Comparison of ENCODE assay signal across 1 cellular context in the genomic region with DNA sequence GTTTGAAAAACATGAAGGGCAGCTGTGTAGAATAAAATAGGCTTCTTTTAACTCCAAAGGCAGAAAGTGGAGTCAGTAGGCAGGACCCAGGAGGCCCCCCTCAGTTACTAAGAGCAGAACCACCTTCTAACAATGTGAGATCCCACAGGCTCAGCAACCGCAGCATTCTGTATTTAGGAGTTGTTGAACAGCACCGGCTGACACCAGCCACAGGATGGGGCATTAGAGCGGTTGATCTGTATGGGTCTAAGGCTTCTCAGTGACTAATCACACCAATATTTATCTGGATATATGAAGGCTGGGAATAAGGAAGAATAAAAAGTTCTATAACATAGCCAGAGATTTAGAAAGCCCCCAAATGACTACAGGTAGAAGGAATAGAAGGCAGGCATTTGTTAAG.
TF ChIP-seq lines count a peak whose summit lies in the region.

No MANE protein-coding gene starts in this region.

TF ChIP-seq in HepG2, 621 proteins besides CTCF, POLR2A, EP300 and RAD21:
- TF ChIP-seq ZNF879 (CRISPR knock-in tag; IDR thresholded peaks at IDR 0.05) (no peak), ZC3H4 (CRISPR knock-in tag; IDR thresholded peaks at IDR 0.05; ENCODE audit: borderline replicate concordance) (no peak)
- TF ChIP-seq, protein P1, sequence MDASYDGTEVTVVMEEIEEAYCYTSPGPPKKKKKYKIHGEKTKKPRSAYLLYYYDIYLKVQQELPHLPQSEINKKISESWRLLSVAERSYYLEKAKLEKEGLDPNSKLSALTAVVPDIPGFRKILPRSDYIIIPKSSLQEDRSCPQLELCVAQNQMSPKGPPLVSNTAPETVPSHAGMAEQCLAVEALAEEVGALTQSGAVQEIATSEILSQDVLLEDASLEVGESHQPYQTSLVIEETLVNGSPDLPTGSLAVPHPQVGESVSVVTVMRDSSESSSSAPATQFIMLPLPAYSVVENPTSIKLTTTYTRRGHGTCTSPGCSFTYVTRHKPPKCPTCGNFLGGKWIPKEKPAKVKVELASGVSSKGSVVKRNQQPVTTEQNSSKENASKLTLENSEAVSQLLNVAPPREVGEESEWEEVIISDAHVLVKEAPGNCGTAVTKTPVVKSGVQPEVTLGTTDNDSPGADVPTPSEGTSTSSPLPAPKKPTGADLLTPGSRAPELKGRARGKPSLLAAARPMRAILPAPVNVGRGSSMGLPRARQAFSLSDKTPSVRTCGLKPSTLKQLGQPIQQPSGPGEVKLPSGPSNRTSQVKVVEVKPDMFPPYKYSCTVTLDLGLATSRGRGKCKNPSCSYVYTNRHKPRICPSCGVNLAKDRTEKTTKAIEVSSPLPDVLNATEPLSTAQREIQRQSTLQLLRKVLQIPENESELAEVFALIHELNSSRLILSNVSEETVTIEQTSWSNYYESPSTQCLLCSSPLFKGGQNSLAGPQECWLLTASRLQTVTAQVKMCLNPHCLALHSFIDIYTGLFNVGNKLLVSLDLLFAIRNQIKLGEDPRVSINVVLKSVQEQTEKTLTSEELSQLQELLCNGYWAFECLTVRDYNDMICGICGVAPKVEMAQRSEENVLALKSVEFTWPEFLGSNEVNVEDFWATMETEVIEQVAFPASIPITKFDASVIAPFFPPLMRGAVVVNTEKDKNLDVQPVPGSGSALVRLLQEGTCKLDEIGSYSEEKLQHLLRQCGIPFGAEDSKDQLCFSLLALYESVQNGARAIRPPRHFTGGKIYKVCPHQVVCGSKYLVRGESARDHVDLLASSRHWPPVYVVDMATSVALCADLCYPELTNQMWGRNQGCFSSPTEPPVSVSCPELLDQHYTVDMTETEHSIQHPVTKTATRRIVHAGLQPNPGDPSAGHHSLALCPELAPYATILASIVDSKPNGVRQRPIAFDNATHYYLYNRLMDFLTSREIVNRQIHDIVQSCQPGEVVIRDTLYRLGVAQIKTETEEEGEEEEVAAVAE (CRISPR knock-in tag; IDR thresholded peaks at IDR 0.05; ENCODE audit: borderline replicate concordance): no peak
